17 cellular contexts compared by ENCODE assay signal in the genomic region with DNA sequence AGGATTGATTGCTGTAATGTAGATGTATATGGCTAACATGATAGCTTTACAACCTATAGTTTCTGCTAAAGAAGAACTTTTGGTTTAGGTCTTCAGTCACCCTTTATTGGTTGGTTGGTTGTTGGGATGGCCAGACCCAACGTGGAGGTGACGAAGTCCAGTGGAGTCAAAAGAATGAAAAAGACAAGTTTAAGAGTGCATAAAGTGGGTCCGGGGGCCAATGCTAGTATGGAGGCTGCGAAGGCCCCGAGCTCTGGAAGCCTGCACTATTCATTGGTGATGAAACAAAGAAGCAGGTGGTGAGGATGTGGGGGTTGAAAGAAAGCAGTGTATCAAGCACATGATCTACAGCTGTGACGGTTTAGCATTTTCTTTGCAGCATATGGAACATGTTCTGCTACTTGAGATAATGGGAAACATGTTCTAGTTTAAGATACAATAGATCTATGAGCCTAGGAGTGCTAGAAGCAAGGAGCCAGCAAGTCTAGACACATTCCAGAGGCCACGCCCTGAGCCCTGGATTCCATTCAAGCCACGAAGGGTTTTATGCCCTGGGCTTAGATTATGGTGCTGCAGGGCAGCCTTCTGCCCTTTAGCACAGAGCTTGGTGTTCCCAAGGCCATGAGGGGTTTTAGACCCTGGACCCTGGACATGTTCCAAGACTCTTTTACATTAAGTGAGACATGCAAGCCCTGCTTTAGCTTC. TPM values are rescaled to one million over a fixed set of nuclear protein-coding genes. Genes with fewer than 3 reads are reported as not detected.
A peak's percentile ranks its signal among the peaks of the same experiment; 100 is the strongest.
DNase-seq lines count a peak whose midpoint lies in the region.
"Had no signal": no experiment of that assay in that cellular context is flagged by ENCODE, and none has a peak within 500 bp of the region (broad histone marks: within the 10 kb centered on the region; RNA-seq: fewer than 3 reads in every experiment).

No MANE protein-coding gene starts in this region.

- H3K9me3 ChIP-seq in adipocyte (ENCODE audit: control insufficient read depth, low read length), result peaks cover 8% of the 10 kb centered on the region
- H3K9me3 ChIP-seq: ovary had no signal

- no peak overlapping the region for H3K4ac ChIP-seq in mesendoderm (ENCODE audit: low read depth, low read length)

- no peak overlapping the region for H2BK5ac ChIP-seq in mesendoderm (ENCODE audit: low read length)

- H3K4me1 ChIP-seq in adipocyte (ENCODE audit: control insufficient read depth, insufficient read depth, low read length) (peaks cover 9% of the 10 kb centered on the region), mesendoderm (ENCODE audit: control insufficient read depth, low read depth, low read length) (no peaks in the 10 kb centered on the region)

- H3K79me1 ChIP-seq in mesendoderm (ENCODE audit: low read length), result no peaks in the 10 kb centered on the region

- no peak overlapping the region for H2BK15ac ChIP-seq in mesendoderm (replicated peaks; ENCODE audit: low read depth)

- H3K4me3 ChIP-seq in adipocyte (ENCODE audit: low read length) (no peak overlapping the region), mesendoderm (ENCODE audit: low read length) (no peak overlapping the region)
- H3K4me3 ChIP-seq: ovary had no signal

- H2BK120ac ChIP-seq in mesendoderm (ENCODE audit: low read depth, low read length), result no peak overlapping the region

- H4K5ac ChIP-seq in mesendoderm (ENCODE audit: low read length), result no peak overlapping the region

- no peak overlapping the region for H3K27ac ChIP-seq in mesendoderm (ENCODE audit: low read depth, low read length)
- H3K27ac ChIP-seq: ovary had no signal

- no peak overlapping the region for H3K4me2 ChIP-seq in mesendoderm (ENCODE audit: low read length)

- H3K36me3 ChIP-seq in adipocyte (ENCODE audit: control insufficient read depth, insufficient read depth, low read length, severe bottlenecking), result peaks cover 34% of the 10 kb centered on the region
- peaks cover 2% of the 10 kb centered on the region for H3K36me3 ChIP-seq in mesendoderm (ENCODE audit: control insufficient read depth, insufficient read depth, low read length)
- H3K36me3 ChIP-seq: ovary had no signal

- DNase-seq in EH (ENCODE audit: low read depth), result peak; percentile 56
- DNase-seq in LoVo (ENCODE audit: low spot score), result peak; percentile 73
- DNase-seq in adipocyte (ENCODE audit: low read depth), result peak; percentile 52
- DNase-seq in mesendoderm, result peak; percentile 35
- DNase-seq in NOMO-1 treated with DMSO at 0.1 percent for 48 hours (lab: John Stamatoyannopoulos, UW; ENCODE audit: unreplicated experiment), result no peak
- no peak for DNase-seq in NCI-H1930 (lab: John Stamatoyannopoulos, UW)
- DNase-seq in putamen (ENCODE audit: low spot score), result no peak
- DNase-seq in NOMO-1 (lab: John Stamatoyannopoulos, UW; ENCODE audit: unreplicated experiment in 2 of 2), result no peak
- DNase-seq: activated CD4-positive, alpha-beta T cell treated with anti-CD3 and anti-CD28 coated beads for 36 hours; activated CD8-positive, alpha-beta memory T cell treated with anti-CD3 and anti-CD28 coated beads, Interleukin-2, amount 50 U/mL, for 48 hours; activated naive CD8-positive, alpha-beta T cell treated with anti-CD3 and anti-CD28 coated beads for 36 hours; central memory CD4-positive, alpha-beta T cell; endodermal cell; NCI-H1092 treated with DMSO at 0.1 percent for 48 hours; NCI-H510A; ovary; T-helper 1 cell had no signal

- no peaks in the 10 kb centered on the region for H3K79me2 ChIP-seq in mesendoderm (ENCODE audit: control insufficient read depth, insufficient read depth, low read length)

- H3K18ac ChIP-seq in mesendoderm (ENCODE audit: low read length), result no peak overlapping the region

- H3K56ac ChIP-seq in mesendoderm (ENCODE audit: low read length), result no peak overlapping the region

- no peak overlapping the region for H2AK5ac ChIP-seq in mesendoderm (ENCODE audit: low read length)

- H3K9ac ChIP-seq in adipocyte (ENCODE audit: low read length) (no peak overlapping the region), mesendoderm (ENCODE audit: low read length) (no peak overlapping the region)

- WGBS in mesendoderm (ENCODE audit: extremely low coverage, insufficient coverage, low lambda C conversion rate), result no CpG with 5 or more reads among the region's 8 CpGs

- H4K8ac ChIP-seq in mesendoderm (ENCODE audit: low read depth, low read length), result no peak overlapping the region

- H3K27me3 ChIP-seq in adipocyte (replicated peaks; ENCODE audit: control insufficient read depth, insufficient read depth, low read length) (no peaks in the 10 kb centered on the region), mesendoderm (ENCODE audit: insufficient read depth, low read length, poor library complexity) (no peaks in the 10 kb centered on the region)
- H3K27me3 ChIP-seq: ovary had no signal

- H3K23ac ChIP-seq in mesendoderm (ENCODE audit: low read length), result no peak overlapping the region

RNA-seq across cellular contexts. Expression of gene TCP11L1, which starts 6.3 kb away (rescaled TPM):
- polyA plus RNA-seq in mesendoderm (2013, experiment 1 of 2), result 7.3 TPM
- polyA plus RNA-seq in mesendoderm (2013, experiment 2 of 2), result 7.6 TPM

RNA-seq across cellular contexts. Expression of gene DEPDC7, which starts 30.0 kb away (rescaled TPM):
- 3.2 TPM for polyA plus RNA-seq in mesendoderm (2013, experiment 1 of 2)
- polyA plus RNA-seq in mesendoderm (2013, experiment 2 of 2), result 3.3 TPM

Comparison
In these comparisons a context has a peak if more than half of its experiments do, and no peak if none do; other contexts are left out.
1. DNase-seq: peak in EH (single experiment), LoVo (single experiment), adipocyte (single experiment) and mesendoderm (single experiment); none in NOMO-1 treated with DMSO at 0.1 percent for 48 hours (single experiment), NCI-H1930 (0 of 2), putamen (single experiment) and NOMO-1 (0 of 2).